Comparison of ENCODE assay signal across 9 cellular contexts in the genomic region with DNA sequence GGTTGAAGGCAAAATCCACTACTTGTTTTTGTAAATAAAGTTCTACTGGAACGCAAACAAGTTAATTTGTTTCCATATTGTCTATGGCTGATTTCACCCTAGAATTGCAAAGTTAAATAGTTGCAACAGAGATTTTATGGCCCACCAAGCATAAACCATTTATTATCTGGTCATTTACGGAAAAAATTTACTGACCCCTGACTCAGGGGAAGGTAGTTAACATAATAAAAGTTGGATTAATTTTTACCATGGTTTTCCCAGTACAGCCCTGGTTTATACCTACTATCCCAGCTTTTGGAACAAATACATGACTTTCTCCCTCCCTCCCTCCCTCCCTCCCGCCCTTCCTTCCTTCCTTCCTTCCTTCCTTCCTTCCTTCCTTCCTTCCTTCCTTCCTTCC.
"Had no signal": no experiment of that assay in that cellular context is flagged by ENCODE, and none has a peak within 500 bp of the region (broad histone marks: within the 10 kb centered on the region; RNA-seq: fewer than 3 reads in every experiment).

No MANE protein-coding gene starts in this region.

- DNase-seq: H9, HCEC 1CT, IMR-90, KG1 had no signal

- H3K27ac ChIP-seq: HL-60 had no signal

- H3K4me2 ChIP-seq: GM23338 had no signal

- H3K4me3 ChIP-seq: GM23338, K562 had no signal

- ATAC-seq: GM23338, K562 had no signal

- FAIRE-seq: H1, H54, K562 had no signal

- H2AFZ ChIP-seq: GM23338 had no signal
